ENCODE assay signal across 23 cellular contexts in genomic region chr2:143371616-143372015, GRCh38.
"Had no signal": no experiment of that assay in that cellular context is flagged by ENCODE, and none has a peak within 500 bp of the region (broad histone marks: within the 10 kb centered on the region; RNA-seq: fewer than 3 reads in every experiment).

No MANE protein-coding gene starts in this region.

- H3K27ac ChIP-seq: cardiac muscle cell, coronary artery, dorsolateral prefrontal cortex, gastrocnemius medialis, hepatocyte, tibial nerve, VCaP had no signal

- FAIRE-seq: keratinocyte had no signal

- H3K27me3 ChIP-seq: cardiac muscle cell, dorsolateral prefrontal cortex, gastrocnemius medialis, hepatocyte, tibial nerve had no signal

- H3K4me3 ChIP-seq: cardiac muscle cell, coronary artery, dorsolateral prefrontal cortex, gastrocnemius medialis, hepatocyte, mucosa of descending colon, tibial nerve had no signal

- H3K36me3 ChIP-seq: cardiac muscle cell, gastrocnemius medialis, tibial nerve had no signal

- DNase-seq: activated CD4-positive, alpha-beta T cell treated with anti-CD3 and anti-CD28 coated beads for 4 hours; activated CD8-positive, alpha-beta T cell treated with anti-CD3 and anti-CD28 coated beads for 36 hours; activated T-cell treated with anti-CD3 and anti-CD28 coated beads, Interleukin-2, amount 50 U/mL, for 4 hours; aorta; cerebellar nuclear complex; dorsolateral prefrontal cortex; effector memory CD4-positive, alpha-beta T cell; gastrocnemius medialis; glutamatergic neuron; left cardiac atrium; left ventricle myocardium superior; mucosa of descending colon; right cardiac atrium; stimulated activated CD4-positive, alpha-beta T cell treated with anti-CD3 and anti-CD28 coated beads, Interleukin-2, amount 100 ng/mL, for 48 hours; stimulated activated naive CD4-positive, alpha-beta T cell treated with Interleukin-2 at 50 U/mL for 16 hours; T-cell had no signal

- H3K4me1 ChIP-seq: gastrocnemius medialis, tibial nerve had no signal

- ATAC-seq: activated CD8-positive, alpha-beta T cell treated with anti-CD3 and anti-CD28 coated beads for 36 hours; activated T-cell treated with anti-CD3 and anti-CD28 coated beads, Interleukin-2, amount 50 U/mL, for 4 hours; gastrocnemius medialis; left cardiac atrium; left ventricle myocardium superior; mucosa of descending colon; natural killer cell treated with Interleukin-12 subunit alpha and Interleukin-12 subunit beta and Interleukin-15 and Interleukin-18, amount 100 ng/mL, for 72 hours; right cardiac atrium; T-cell had no signal

- H3K9me3 ChIP-seq: gastrocnemius medialis, mucosa of descending colon, tibial nerve had no signal
